In genomic region chr12:38139456-38139855, GRCh38 we compare ENCODE assay signal across 19 cellular contexts.
"Had no signal": no experiment of that assay in that cellular context is flagged by ENCODE, and none has a peak within 500 bp of the region (broad histone marks: within the 10 kb centered on the region; RNA-seq: fewer than 3 reads in every experiment).

No MANE protein-coding gene starts in this region.

- H3K36me3 ChIP-seq: brain microvascular endothelial cell, cardiac muscle cell, Peyer's patch, SJSA1 had no signal

- H3K27me3 Mint-ChIP-seq: activated CD4-positive, alpha-beta memory T cell treated with anti-CD3 and anti-CD28 coated beads, Interleukin-2, amount 10 ng/mL, durations not matched to agents 7 days and 5 days had no signal

- H3K27me3 ChIP-seq: brain microvascular endothelial cell, cardiac muscle cell, Peyer's patch, SJSA1 had no signal

- H3K4me3 ChIP-seq: cardiac muscle cell, SJSA1 had no signal

- ATAC-seq: activated CD8-positive, alpha-beta memory T cell treated with anti-CD3 and anti-CD28 coated beads, Interleukin-2, amount 10 ng/mL, durations not matched to agents 7 days and 5 days had no signal

- H3K9me3 Mint-ChIP-seq: activated B cell treated with CpG ODN at 0.5 μM for 24 hours; activated CD4-positive, alpha-beta memory T cell treated with anti-CD3 and anti-CD28 coated beads, Interleukin-2, amount 10 ng/mL, durations not matched to agents 7 days and 5 days; activated naive CD8-positive, alpha-beta T cell treated with anti-CD3 and anti-CD28 coated beads for 36 hours; central memory CD8-positive, alpha-beta T cell had no signal

- H3K27ac ChIP-seq: brain microvascular endothelial cell, cardiac muscle cell, Peyer's patch, SJSA1 had no signal

- H3K9me3 ChIP-seq: Peyer's patch, SJSA1 had no signal

- H3K36me3 Mint-ChIP-seq: activated CD8-positive, alpha-beta memory T cell treated with anti-CD3 and anti-CD28 coated beads, Interleukin-2, amount 10 ng/mL, durations not matched to agents 7 days and 5 days; activated naive CD8-positive, alpha-beta T cell treated with anti-CD3 and anti-CD28 coated beads for 36 hours had no signal

- DNase-seq: activated B cell treated with CpG ODN at 0.5 μM for 24 hours; activated CD4-positive, alpha-beta memory T cell treated with anti-CD3 and anti-CD28 coated beads, Interleukin-2, amount 10 ng/mL, durations not matched to agents 7 days and 5 days; activated CD4-positive, alpha-beta T cell treated with anti-CD3 and anti-CD28 coated beads for 1 hour; activated CD4-positive, alpha-beta T cell treated with anti-CD3 and anti-CD28 coated beads for 48 hours; activated CD8-positive, alpha-beta memory T cell treated with anti-CD3 and anti-CD28 coated beads for 24 hours; activated CD8-positive, alpha-beta memory T cell treated with anti-CD3 and anti-CD28 coated beads, Interleukin-2, amount 10 ng/mL, durations not matched to agents 7 days and 5 days; activated CD8-positive, alpha-beta memory T cell treated with anti-CD3 and anti-CD28 coated beads, Interleukin-2, amount 50 U/mL, for 48 hours; activated effector memory CD4-positive, alpha-beta T cell treated with Interleukin-2 at 50 U/mL for 16 hours; activated naive CD4-positive, alpha-beta T cell treated with anti-CD3 and anti-CD28 coated beads, Interleukin-2, amount 50 U/mL, for 16 hours; activated T-cell treated with anti-CD3 and anti-CD28 coated beads, Interleukin-2, amount 50 U/mL, for 48 hours; aorta; brain microvascular endothelial cell; NCI-H187 treated with DMSO at 0.1 percent for 48 hours; Peyer's patch; T-helper 9 cell had no signal

- H3K4me1 ChIP-seq: SJSA1 had no signal

- H3K27ac Mint-ChIP-seq: activated B cell treated with CpG ODN at 0.5 μM for 24 hours; activated CD4-positive, alpha-beta memory T cell treated with anti-CD3 and anti-CD28 coated beads, Interleukin-2, amount 10 ng/mL, durations not matched to agents 7 days and 5 days; activated CD8-positive, alpha-beta memory T cell treated with anti-CD3 and anti-CD28 coated beads, Interleukin-2, amount 10 ng/mL, durations not matched to agents 7 days and 5 days had no signal
